ENCODE assay signal across 1 cellular context in the genomic region with DNA sequence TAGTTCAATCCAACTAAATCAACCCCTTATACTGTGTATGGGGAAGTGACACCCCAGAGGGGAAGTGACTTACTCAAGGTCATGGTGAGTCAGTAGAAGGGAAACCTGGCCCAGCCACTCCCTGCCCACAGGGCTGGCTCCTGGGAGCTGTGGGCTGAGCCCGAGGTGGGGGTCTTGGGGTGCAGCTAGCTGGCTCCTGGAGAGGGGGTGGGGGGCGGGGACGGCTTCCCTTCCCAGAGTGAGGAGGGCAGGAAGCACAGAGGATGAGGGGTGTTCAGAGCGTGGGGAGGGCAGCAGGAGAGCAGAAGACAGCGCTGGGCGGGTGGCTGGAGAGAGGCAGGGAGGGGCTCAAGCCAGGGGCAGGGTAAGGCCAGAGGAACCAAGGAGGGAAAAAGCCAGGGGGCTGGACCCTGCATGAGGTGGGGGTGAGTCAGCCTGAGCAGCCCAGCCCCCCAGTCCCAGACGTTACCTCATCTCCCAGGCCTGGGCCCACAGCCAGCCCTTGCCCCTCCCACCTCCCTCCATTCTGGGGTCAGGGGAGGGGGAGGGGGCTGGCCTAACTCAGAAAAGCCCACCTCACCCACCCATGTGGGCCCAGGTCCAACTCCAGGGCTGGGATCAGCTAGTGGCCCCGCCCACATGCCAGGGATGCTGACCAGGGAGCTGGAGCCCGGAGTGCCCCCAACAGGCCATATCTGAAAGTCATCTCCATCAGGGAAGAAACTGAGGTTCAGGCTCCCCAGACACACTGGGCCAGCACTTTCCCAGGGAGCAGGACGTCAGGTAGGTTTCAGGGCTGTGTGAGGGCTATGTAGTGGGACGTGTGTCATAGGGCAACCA.
TF ChIP-seq lines count a peak whose summit lies in the region.

No MANE protein-coding gene starts in this region.

TF ChIP-seq in H1, 55 proteins besides CTCF, POLR2A, EP300 and RAD21:
- TF ChIP-seq RBBP5 (IDR thresholded peaks at IDR 0.05; ENCODE audit: borderline replicate concordance, low read depth, low read length) (0 out of 2 replicates have a peak, but pooled peaks have one; percentile 5), JUND (IDR thresholded peaks at IDR 0.05; ENCODE audit: low read length) (no peak), POLR2AphosphoS5 (IDR thresholded peaks at IDR 0.05; ENCODE audit: low read depth, low read length) (peak; percentile 15; the same call in 1 of the 2 replicates), TBP (IDR thresholded peaks at IDR 0.05; ENCODE audit: low read depth, low read length) (peak; percentile 23; the same call in 1 of the 2 replicates), CREB1 (IDR thresholded peaks at IDR 0.05) (0 out of 2 replicates have a peak, but pooled peaks have one; percentile 10), TEAD4 (IDR thresholded peaks at IDR 0.05; ENCODE audit: low read depth, low read length) (0 out of 2 replicates have a peak, but pooled peaks have one; percentile 12), KDM5A (IDR thresholded peaks at IDR 0.05; ENCODE audit: low read length) (no peak)
- TF ChIP-seq, protein P1, sequence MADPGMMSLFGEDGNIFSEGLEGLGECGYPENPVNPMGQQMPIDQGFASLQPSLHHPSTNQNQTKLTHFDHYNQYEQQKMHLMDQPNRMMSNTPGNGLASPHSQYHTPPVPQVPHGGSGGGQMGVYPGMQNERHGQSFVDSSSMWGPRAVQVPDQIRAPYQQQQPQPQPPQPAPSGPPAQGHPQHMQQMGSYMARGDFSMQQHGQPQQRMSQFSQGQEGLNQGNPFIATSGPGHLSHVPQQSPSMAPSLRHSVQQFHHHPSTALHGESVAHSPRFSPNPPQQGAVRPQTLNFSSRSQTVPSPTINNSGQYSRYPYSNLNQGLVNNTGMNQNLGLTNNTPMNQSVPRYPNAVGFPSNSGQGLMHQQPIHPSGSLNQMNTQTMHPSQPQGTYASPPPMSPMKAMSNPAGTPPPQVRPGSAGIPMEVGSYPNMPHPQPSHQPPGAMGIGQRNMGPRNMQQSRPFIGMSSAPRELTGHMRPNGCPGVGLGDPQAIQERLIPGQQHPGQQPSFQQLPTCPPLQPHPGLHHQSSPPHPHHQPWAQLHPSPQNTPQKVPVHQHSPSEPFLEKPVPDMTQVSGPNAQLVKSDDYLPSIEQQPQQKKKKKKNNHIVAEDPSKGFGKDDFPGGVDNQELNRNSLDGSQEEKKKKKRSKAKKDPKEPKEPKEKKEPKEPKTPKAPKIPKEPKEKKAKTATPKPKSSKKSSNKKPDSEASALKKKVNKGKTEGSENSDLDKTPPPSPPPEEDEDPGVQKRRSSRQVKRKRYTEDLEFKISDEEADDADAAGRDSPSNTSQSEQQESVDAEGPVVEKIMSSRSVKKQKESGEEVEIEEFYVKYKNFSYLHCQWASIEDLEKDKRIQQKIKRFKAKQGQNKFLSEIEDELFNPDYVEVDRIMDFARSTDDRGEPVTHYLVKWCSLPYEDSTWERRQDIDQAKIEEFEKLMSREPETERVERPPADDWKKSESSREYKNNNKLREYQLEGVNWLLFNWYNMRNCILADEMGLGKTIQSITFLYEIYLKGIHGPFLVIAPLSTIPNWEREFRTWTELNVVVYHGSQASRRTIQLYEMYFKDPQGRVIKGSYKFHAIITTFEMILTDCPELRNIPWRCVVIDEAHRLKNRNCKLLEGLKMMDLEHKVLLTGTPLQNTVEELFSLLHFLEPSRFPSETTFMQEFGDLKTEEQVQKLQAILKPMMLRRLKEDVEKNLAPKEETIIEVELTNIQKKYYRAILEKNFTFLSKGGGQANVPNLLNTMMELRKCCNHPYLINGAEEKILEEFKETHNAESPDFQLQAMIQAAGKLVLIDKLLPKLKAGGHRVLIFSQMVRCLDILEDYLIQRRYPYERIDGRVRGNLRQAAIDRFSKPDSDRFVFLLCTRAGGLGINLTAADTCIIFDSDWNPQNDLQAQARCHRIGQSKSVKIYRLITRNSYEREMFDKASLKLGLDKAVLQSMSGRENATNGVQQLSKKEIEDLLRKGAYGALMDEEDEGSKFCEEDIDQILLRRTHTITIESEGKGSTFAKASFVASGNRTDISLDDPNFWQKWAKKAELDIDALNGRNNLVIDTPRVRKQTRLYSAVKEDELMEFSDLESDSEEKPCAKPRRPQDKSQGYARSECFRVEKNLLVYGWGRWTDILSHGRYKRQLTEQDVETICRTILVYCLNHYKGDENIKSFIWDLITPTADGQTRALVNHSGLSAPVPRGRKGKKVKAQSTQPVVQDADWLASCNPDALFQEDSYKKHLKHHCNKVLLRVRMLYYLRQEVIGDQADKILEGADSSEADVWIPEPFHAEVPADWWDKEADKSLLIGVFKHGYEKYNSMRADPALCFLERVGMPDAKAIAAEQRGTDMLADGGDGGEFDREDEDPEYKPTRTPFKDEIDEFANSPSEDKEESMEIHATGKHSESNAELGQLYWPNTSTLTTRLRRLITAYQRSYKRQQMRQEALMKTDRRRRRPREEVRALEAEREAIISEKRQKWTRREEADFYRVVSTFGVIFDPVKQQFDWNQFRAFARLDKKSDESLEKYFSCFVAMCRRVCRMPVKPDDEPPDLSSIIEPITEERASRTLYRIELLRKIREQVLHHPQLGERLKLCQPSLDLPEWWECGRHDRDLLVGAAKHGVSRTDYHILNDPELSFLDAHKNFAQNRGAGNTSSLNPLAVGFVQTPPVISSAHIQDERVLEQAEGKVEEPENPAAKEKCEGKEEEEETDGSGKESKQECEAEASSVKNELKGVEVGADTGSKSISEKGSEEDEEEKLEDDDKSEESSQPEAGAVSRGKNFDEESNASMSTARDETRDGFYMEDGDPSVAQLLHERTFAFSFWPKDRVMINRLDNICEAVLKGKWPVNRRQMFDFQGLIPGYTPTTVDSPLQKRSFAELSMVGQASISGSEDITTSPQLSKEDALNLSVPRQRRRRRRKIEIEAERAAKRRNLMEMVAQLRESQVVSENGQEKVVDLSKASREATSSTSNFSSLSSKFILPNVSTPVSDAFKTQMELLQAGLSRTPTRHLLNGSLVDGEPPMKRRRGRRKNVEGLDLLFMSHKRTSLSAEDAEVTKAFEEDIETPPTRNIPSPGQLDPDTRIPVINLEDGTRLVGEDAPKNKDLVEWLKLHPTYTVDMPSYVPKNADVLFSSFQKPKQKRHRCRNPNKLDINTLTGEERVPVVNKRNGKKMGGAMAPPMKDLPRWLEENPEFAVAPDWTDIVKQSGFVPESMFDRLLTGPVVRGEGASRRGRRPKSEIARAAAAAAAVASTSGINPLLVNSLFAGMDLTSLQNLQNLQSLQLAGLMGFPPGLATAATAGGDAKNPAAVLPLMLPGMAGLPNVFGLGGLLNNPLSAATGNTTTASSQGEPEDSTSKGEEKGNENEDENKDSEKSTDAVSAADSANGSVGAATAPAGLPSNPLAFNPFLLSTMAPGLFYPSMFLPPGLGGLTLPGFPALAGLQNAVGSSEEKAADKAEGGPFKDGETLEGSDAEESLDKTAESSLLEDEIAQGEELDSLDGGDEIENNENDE (IDR thresholded peaks at IDR 0.05; ENCODE audit: insufficient replicate concordance, low read length): no peak
- TF ChIP-seq, protein P2, sequence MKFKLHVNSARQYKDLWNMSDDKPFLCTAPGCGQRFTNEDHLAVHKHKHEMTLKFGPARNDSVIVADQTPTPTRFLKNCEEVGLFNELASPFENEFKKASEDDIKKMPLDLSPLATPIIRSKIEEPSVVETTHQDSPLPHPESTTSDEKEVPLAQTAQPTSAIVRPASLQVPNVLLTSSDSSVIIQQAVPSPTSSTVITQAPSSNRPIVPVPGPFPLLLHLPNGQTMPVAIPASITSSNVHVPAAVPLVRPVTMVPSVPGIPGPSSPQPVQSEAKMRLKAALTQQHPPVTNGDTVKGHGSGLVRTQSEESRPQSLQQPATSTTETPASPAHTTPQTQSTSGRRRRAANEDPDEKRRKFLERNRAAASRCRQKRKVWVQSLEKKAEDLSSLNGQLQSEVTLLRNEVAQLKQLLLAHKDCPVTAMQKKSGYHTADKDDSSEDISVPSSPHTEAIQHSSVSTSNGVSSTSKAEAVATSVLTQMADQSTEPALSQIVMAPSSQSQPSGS (IDR thresholded peaks at IDR 0.05; ENCODE audit: low read length): peak; percentile 55; the same call in 1 of the 2 replicates
